33 cellular contexts compared by ENCODE assay signal in genomic region chr4:14742054-14742453, GRCh38.
"Had no signal": no experiment of that assay in that cellular context is flagged by ENCODE, and none has a peak within 500 bp of the region (broad histone marks: within the 10 kb centered on the region; RNA-seq: fewer than 3 reads in every experiment).

No MANE protein-coding gene starts in this region.

- H3K27ac ChIP-seq: brain microvascular endothelial cell, PC-9, RWPE1, WERI-Rb-1 had no signal

- H3K4me3 ChIP-seq: MG63, PC-9 had no signal

- H3K9me3 ChIP-seq: MG63 had no signal

- H3K27me3 ChIP-seq: brain microvascular endothelial cell, MG63 had no signal

- ATAC-seq: activated CD8-positive, alpha-beta memory T cell treated with anti-CD3 and anti-CD28 coated beads, Interleukin-2, amount 10 ng/mL, durations not matched to agents 7 days and 5 days; Right ventricle myocardium inferior had no signal

- DNase-seq: activated CD4-positive, alpha-beta memory T cell treated with anti-CD3 and anti-CD28 coated beads, Interleukin-2, amount 10 ng/mL, durations not matched to agents 7 days and 5 days; activated CD4-positive, alpha-beta T cell treated with anti-CD3 and anti-CD28 coated beads for 1 hour; activated CD4-positive, alpha-beta T cell treated with anti-CD3 and anti-CD28 coated beads for 48 hours; activated CD4-positive, CD25-positive, alpha-beta regulatory T cell; activated CD8-positive, alpha-beta memory T cell treated with anti-CD3 and anti-CD28 coated beads for 24 hours; activated CD8-positive, alpha-beta memory T cell treated with anti-CD3 and anti-CD28 coated beads, Interleukin-2, amount 10 ng/mL, durations not matched to agents 7 days and 5 days; activated CD8-positive, alpha-beta memory T cell treated with anti-CD3 and anti-CD28 coated beads, Interleukin-2, amount 50 U/mL, for 48 hours; activated effector memory CD4-positive, alpha-beta T cell treated with Interleukin-2 at 50 U/mL for 16 hours; activated naive CD4-positive, alpha-beta T cell treated with anti-CD3 and anti-CD28 coated beads, Interleukin-2, amount 50 U/mL, for 16 hours; activated naive CD8-positive, alpha-beta T cell treated with anti-CD3 and anti-CD28 coated beads for 36 hours; activated T-cell treated with anti-CD3 and anti-CD28 coated beads, Interleukin-2, amount 50 U/mL, for 48 hours; amniotic stem cell; aorta; brain microvascular endothelial cell; central memory CD4-positive, alpha-beta T cell; Kasumi-1; KG1; MG63; NCI-H1048; NCI-H1436 treated with DMSO at 0.1 percent for 48 hours; NCI-H1694 treated with DMSO at 0.1 percent for 48 hours; NCI-H2081; NCI-H446 treated with DMSO at 0.1 percent for 48 hours; NCI-H526; PC-9; SIG-M5; SW 1271; T-helper 1 cell; T-helper 2 cell; T-helper 9 cell; WERI-Rb-1 had no signal

- H3K36me3 ChIP-seq: brain microvascular endothelial cell, MG63, WERI-Rb-1 had no signal
